In the genomic region with DNA sequence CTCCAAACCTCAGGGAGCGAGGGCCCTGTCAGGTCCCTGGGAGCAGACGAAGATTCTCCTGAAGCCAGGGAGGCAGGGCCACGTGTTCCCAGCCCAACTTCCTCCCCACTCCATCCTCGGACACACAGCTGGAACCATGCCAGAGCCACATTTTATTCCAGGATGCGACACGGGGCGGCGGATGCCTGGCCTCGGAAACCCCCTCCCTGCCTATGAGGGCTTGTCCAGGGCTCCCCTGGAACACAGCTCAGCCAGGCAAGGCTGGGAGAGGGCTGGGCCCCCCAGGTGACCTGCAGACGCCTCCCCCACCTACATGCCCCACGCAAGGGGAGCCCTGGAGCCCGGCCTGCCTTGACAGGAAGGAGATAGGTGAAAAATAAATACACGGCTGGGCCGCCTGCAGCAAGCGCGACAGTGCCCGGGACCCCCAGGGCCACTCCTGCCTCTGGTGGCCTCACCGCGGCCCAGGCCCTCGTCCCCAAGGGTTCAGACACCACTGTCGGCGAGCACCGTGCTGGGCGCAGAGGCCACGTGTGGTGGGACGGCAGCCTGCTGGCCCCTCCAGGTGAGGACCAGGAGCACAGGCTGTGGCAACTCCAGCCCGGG, we compare ENCODE assay signal across 17 cellular contexts. TPM values are rescaled to one million over a fixed set of nuclear protein-coding genes. Genes with fewer than 3 reads are reported as not detected.
DNase-seq lines count a peak whose midpoint lies in the region; ATAC-seq and TF ChIP-seq lines count a peak whose summit lies in the region.
"Had no signal": no experiment of that assay in that cellular context is flagged by ENCODE, and none has a peak within 500 bp of the region (broad histone marks: within the 10 kb centered on the region; RNA-seq: fewer than 3 reads in every experiment).

No MANE protein-coding gene starts in this region.

- H3K9me2 ChIP-seq in hepatocyte (replicated peaks; ENCODE audit: insufficient read depth) = no peaks in the 10 kb centered on the region

- H3K9me3 ChIP-seq in right atrium auricular region = no peaks in the 10 kb centered on the region
- H3K9me3 ChIP-seq in hepatocyte (ENCODE audit: low read depth) = no peaks in the 10 kb centered on the region
- no peaks in the 10 kb centered on the region for H3K9me3 ChIP-seq in thyroid gland
- H3K9me3 ChIP-seq: ascending aorta, lower lobe of right lung had no signal

- H4K20me1 ChIP-seq in hepatocyte (ENCODE audit: insufficient read depth, poor library complexity, severe bottlenecking) = no peaks in the 10 kb centered on the region

- intact Hi-C loops in Right ventricle myocardium inferior (cut with DNase I) (no loop called here), thyroid gland (cut with DNase I) (no loop called here)

- DNase-seq in Right ventricle myocardium inferior (ENCODE audit: missing footprints) (no peak), right atrium auricular region (ENCODE audit: low spot score) (no peak), astrocyte of the hippocampus (ENCODE audit: low read depth, low spot score) (peak; percentile 26), hepatocyte (ENCODE audit: low spot score) (peak; percentile 46), thyroid gland (peak; percentile 29 to 37), immature natural killer cell (no peak), cerebellar nuclear complex (lab: John Stamatoyannopoulos, UW) (no peak)
- DNase-seq: activated CD4-positive, CD25-positive, alpha-beta regulatory T cell; activated gamma-delta T cell treated with Interleukin-2 at 50 U/mL for 16 hours; HCEC 1CT; lower lobe of right lung; NCI-H1092 treated with DMSO at 0.1 percent for 48 hours; NCI-H510A had no signal

- no peak overlapping the region for H3K27ac Mint-ChIP-seq in immature natural killer cell
- H3K27ac Mint-ChIP-seq: IgD-negative memory B cell had no signal

- TF ChIP-seq CTCF in right atrium auricular region (IDR thresholded peaks at IDR 0.05) = no peak
- no peak for TF ChIP-seq CTCF in hepatocyte (IDR thresholded peaks at IDR 0.05; ENCODE audit: poor library complexity)
- no peak for TF ChIP-seq CTCF in thyroid gland (IDR thresholded peaks at IDR 0.05)

- H3K36me3 ChIP-seq in right atrium auricular region (peaks cover 47% of the 10 kb centered on the region), hepatocyte (replicated peaks; ENCODE audit: insufficient read depth, low read depth) (no peaks in the 10 kb centered on the region), thyroid gland (peaks cover 21 to 34% of the 10 kb centered on the region in 2 donors)

- WGBS in hepatocyte (ENCODE audit: low lambda C conversion rate, missing lambda C conversion rate) = 79% methylated on average over 26 of the region's 27 CpGs
- 40 to 69% methylated on average over 3 to 22 of the region's 27 CpGs for WGBS in thyroid gland, 2 donors

- no peak overlapping the region for H3K4me2 ChIP-seq in hepatocyte

- H2AFZ ChIP-seq in hepatocyte = no peak overlapping the region

- H3K4me3 Mint-ChIP-seq in immature natural killer cell = no peak overlapping the region
- H3K4me3 Mint-ChIP-seq: IgD-negative memory B cell had no signal

- no peak for TF ChIP-seq POLR2A in thyroid gland (IDR thresholded peaks at IDR 0.05)

- H3K4me3 ChIP-seq in right atrium auricular region (no peak overlapping the region), hepatocyte (no peak overlapping the region), thyroid gland (replicated peaks in 1 of 3) (no peak overlapping the region)
- H3K4me3 ChIP-seq: ascending aorta, dorsolateral prefrontal cortex, lower lobe of right lung had no signal

- H3K79me2 ChIP-seq in hepatocyte = no peaks in the 10 kb centered on the region

- H3K27me3 Mint-ChIP-seq in immature natural killer cell (ENCODE audit: low read depth in 3 of 3) = peaks cover 10 to 29% (median 29%) of the 10 kb centered on the region in 3 donors
- H3K27me3 Mint-ChIP-seq: IgD-negative memory B cell had no signal

- ATAC-seq in Right ventricle myocardium inferior (peak; percentile 9), HG03025 (IDR thresholded peaks at IDR 0.05; ENCODE audit: low FRiP score, unreplicated experiment) (no peak)
- ATAC-seq: lower lobe of right lung had no signal

- H3K9me3 Mint-ChIP-seq in immature natural killer cell = no peaks in the 10 kb centered on the region
- H3K9me3 Mint-ChIP-seq: IgD-negative memory B cell had no signal

- H3K27me3 ChIP-seq in right atrium auricular region (no peaks in the 10 kb centered on the region), hepatocyte (no peaks in the 10 kb centered on the region), thyroid gland (no peaks in the 10 kb centered on the region)
- H3K27me3 ChIP-seq: ascending aorta, dorsolateral prefrontal cortex had no signal

- peaks cover 3 to 7% of the 10 kb centered on the region in 2 donors for H3K4me1 Mint-ChIP-seq in immature natural killer cell
- H3K4me1 Mint-ChIP-seq: IgD-negative memory B cell had no signal

- no peak overlapping the region for H3K27ac ChIP-seq in right atrium auricular region
- H3K27ac ChIP-seq in hepatocyte = no peak overlapping the region
- H3K27ac ChIP-seq in thyroid gland = no peak overlapping the region
- H3K27ac ChIP-seq: ascending aorta, lower lobe of right lung had no signal

- H3K36me3 Mint-ChIP-seq in immature natural killer cell = peaks cover 6 to 20% (median 14%) of the 10 kb centered on the region in 3 donors

- H3K4me1 ChIP-seq in right atrium auricular region (peaks cover 0 to 21% of the 10 kb centered on the region in 2 donors), hepatocyte (ENCODE audit: insufficient read depth) (no peaks in the 10 kb centered on the region), thyroid gland (peaks cover 0 to 12% of the 10 kb centered on the region in 2 donors)
- H3K4me1 ChIP-seq: ascending aorta had no signal

RNA-seq across cellular contexts. Expression of a gene that starts 21.5 kb away (rescaled TPM):
- 19.1 TPM for total RNA-seq in Right ventricle myocardium inferior
- 10 to 100 TPM; 16.1 to 19.7 TPM for total RNA-seq in right atrium auricular region
- total RNA-seq in hepatocyte = 46.3 and 48.3 TPM in 2 replicates
- polyA plus RNA-seq in hepatocyte = 102 and 126 TPM in 2 replicates
- total RNA-seq in thyroid gland = 10 to 100 TPM; 29.2 to 38.7 (median 34.3) TPM
- polyA plus RNA-seq in immature natural killer cell = 10 to 100 TPM; 25.3 to 35.6 (median 25.5) TPM

RNA-seq across cellular contexts. Expression of a gene that starts 56.6 kb away (rescaled TPM):
- 10.0 TPM for total RNA-seq in Right ventricle myocardium inferior
- 1 to 10 TPM; 4.2 to 7.7 TPM for total RNA-seq in right atrium auricular region
- 25.8 and 35.7 TPM in 2 replicates for total RNA-seq in hepatocyte
- polyA plus RNA-seq in hepatocyte = 16.3 and 25.6 TPM in 2 replicates
- 10 to 100 TPM; 11.7 to 29.9 (median 23.4) TPM for total RNA-seq in thyroid gland
- polyA plus RNA-seq in immature natural killer cell = 10 to 100 TPM; 49.7 to 72.1 (median 55.1) TPM

Comparison
In these comparisons a context has a peak if more than half of its experiments do, and no peak if none do; other contexts are left out.
1. DNase-seq: peak in astrocyte of the hippocampus (single experiment), hepatocyte (single experiment) and thyroid gland (2 of 2); none in Right ventricle myocardium inferior (single experiment), right atrium auricular region (single experiment), immature natural killer cell (0 of 3) and cerebellar nuclear complex (0 of 2).